Comparison of ENCODE assay signal across 14 cellular contexts in the genomic region with DNA sequence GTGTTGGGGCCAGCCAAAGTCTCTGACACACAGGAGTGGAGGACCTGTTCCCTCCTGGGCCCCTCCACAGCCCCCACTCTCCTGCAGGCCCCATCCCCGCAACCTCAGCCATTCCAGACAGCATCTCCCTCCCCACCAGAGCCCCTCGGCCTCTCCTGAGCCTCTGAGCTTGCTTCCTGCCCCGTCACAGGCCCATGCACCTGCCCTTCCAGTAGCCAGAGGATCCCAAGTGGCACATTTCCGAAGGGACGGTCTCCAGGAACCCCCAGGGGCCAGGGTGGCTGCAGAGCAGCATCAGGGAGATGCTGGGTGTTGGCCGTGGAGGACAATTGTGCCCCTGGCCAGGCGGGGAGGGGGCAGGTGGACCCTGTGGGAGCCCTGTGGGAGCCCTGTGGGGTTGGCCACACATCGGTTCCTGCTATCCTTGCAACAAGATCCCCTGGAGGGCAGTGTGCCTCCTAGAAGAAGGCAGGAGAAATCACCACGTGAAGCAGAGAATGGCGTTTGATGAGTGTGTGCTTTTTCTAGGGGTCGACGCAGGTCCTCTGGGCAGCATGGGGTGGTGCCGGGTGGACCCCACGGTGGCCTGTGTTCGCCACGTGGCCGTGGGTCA. TPM values are rescaled to one million over a fixed set of nuclear protein-coding genes. Genes with fewer than 3 reads are reported as not detected.
A peak's percentile ranks its signal among the peaks of the same experiment; 100 is the strongest.
DNase-seq lines count a peak whose midpoint lies in the region; ATAC-seq, FAIRE-seq and TF ChIP-seq lines count a peak whose summit lies in the region.
"Had no signal": no experiment of that assay in that cellular context is flagged by ENCODE, and none has a peak within 500 bp of the region (broad histone marks: within the 10 kb centered on the region; RNA-seq: fewer than 3 reads in every experiment).

No MANE protein-coding gene starts in this region.

- no peak overlapping the region for H3K9ac ChIP-seq in H1 (replicated peaks in 1 of 4; ENCODE audit: extremely low read depth in 1 of 4, low read depth in 3 of 4, low read length in 3 of 4)

- no peak for FAIRE-seq in H1 (lab: Jason Lieb, UNC)
- FAIRE-seq: endometrium had no signal

- H3K27ac ChIP-seq in H1 (ENCODE audit: low read depth, low read length) (no peak overlapping the region), upper lobe of right lung (peak overlapping the region; percentile 80)

- intact Hi-C loops in upper lobe of right lung (cut with DNase I) = no loop called here

- no peak overlapping the region for H2BK15ac ChIP-seq in H1 (ENCODE audit: low read length)

- no peak overlapping the region for H3K4me3 Mint-ChIP-seq in nephron
- H3K4me3 Mint-ChIP-seq: activated naive CD4-positive, alpha-beta T cell treated with anti-CD3 and anti-CD28 coated beads for 36 hours had no signal

- H4K20me1 ChIP-seq in H1 (replicated peaks in 1 of 2; ENCODE audit: control insufficient read depth in 1 of 2, insufficient read depth in 2 of 2, low read length in 2 of 2) = peaks cover 0 to 1% of the 10 kb centered on the region in 2 experiments

- TF ChIP-seq RAD21 in H1 (IDR thresholded peaks at IDR 0.05 in 1 of 2, conservative IDR thresholded peaks at IDR 0.05 in 1 of 2; ENCODE audit: low read depth in 2 of 2, low read length in 2 of 2) = no peak

- no peak for TF ChIP-seq POLR2A in H1 (IDR thresholded peaks at IDR 0.05; ENCODE audit: control extremely low read depth in 1 of 2, low read depth in 2 of 2, low read length in 2 of 2)

- H2AK5ac ChIP-seq in H1 (ENCODE audit: low read depth, low read length) = no peak overlapping the region

- no peaks in the 10 kb centered on the region for H3K9me3 Mint-ChIP-seq in nephron
- H3K9me3 Mint-ChIP-seq: activated naive CD4-positive, alpha-beta T cell treated with anti-CD3 and anti-CD28 coated beads for 36 hours had no signal

- peak overlapping the region; percentile 6 to 98 (median 69) for H3K27ac Mint-ChIP-seq in nephron
- H3K27ac Mint-ChIP-seq: activated naive CD4-positive, alpha-beta T cell treated with anti-CD3 and anti-CD28 coated beads for 36 hours had no signal

- H3K27me3 ChIP-seq in H1 (replicated peaks in 1 of 4; ENCODE audit: control insufficient read depth in 3 of 4, extremely low read depth in 1 of 4, insufficient read depth in 3 of 4, low read length in 3 of 4) = no peaks in the 10 kb centered on the region
- H3K27me3 ChIP-seq in upper lobe of right lung = no peaks in the 10 kb centered on the region

- no peaks in the 10 kb centered on the region for H3K9me3 ChIP-seq in H1 (ENCODE audit: insufficient read depth in 2 of 2, low read depth in 1 of 2, low read length in 1 of 2)
- no peaks in the 10 kb centered on the region for H3K9me3 ChIP-seq in upper lobe of right lung

- POLR2A ChIA-PET in H1 (lab: Charles Lee; ENCODE audit: partially characterized antibody) = no interaction called here

- TF ChIP-seq CTCF in H1 (IDR thresholded peaks at IDR 0.05; ENCODE audit: control extremely low read depth in 1 of 3, insufficient read depth in 1 of 3, low read depth in 1 of 3, low read length in 3 of 3) (no peak), nephron (IDR thresholded peaks at IDR 0.05; ENCODE audit: unreplicated experiment in 3 of 3) (no peak), upper lobe of right lung (IDR thresholded peaks at IDR 0.05) (no peak)

- no peak overlapping the region for H3K18ac ChIP-seq in H1 (ENCODE audit: extremely low read depth, low read length)

- no peak for ATAC-seq in upper lobe of right lung
- ATAC-seq in GM19455 (IDR thresholded peaks at IDR 0.05; ENCODE audit: unreplicated experiment) = no peak

- H2BK120ac ChIP-seq in H1 (replicated peaks; ENCODE audit: low read depth, low read length) = no peak overlapping the region

- 0 out of 2 replicates have a peak overlapping the region, but pooled peaks have one; percentile 27 for H2BK12ac ChIP-seq in H1 (ENCODE audit: low read depth, low read length)

- no peaks in the 10 kb centered on the region for H3K27me3 Mint-ChIP-seq in nephron (ENCODE audit: low read depth)

- no peak overlapping the region for H3K23ac ChIP-seq in H1 (ENCODE audit: insufficient read length)

- H3K4me3 ChIP-seq in H1 (ENCODE audit: extremely low read depth in 1 of 4, insufficient read depth in 2 of 4, low read depth in 3 of 4, low read length in 4 of 4) = no peak overlapping the region
- no peak overlapping the region for H3K4me3 ChIP-seq in upper lobe of right lung

- no peak overlapping the region for H3K4ac ChIP-seq in H1 (replicated peaks; ENCODE audit: insufficient read length, low read depth, low read length)

- no peaks in the 10 kb centered on the region for H3K79me2 ChIP-seq in H1 (ENCODE audit: control insufficient read depth in 1 of 2, insufficient read depth in 2 of 2, low read length in 2 of 2)

- no peak overlapping the region for H2BK20ac ChIP-seq in H1 (ENCODE audit: low read length)

- H3K14ac ChIP-seq in H1 (ENCODE audit: insufficient read length) = no peak overlapping the region

- no peaks in the 10 kb centered on the region for H3K36me3 ChIP-seq in H1 (ENCODE audit: control insufficient read depth in 2 of 4, insufficient read depth in 4 of 4, low read length in 3 of 4)
- peaks cover 69% of the 10 kb centered on the region for H3K36me3 ChIP-seq in upper lobe of right lung

- H3K4me1 Mint-ChIP-seq in nephron = peaks cover 34% of the 10 kb centered on the region

- TF ChIP-seq EP300 in H1 (IDR thresholded peaks at IDR 0.05; ENCODE audit: borderline replicate concordance in 1 of 2, low read depth in 2 of 2, low read length in 2 of 2) = no peak

- H2BK5ac ChIP-seq in H1 (ENCODE audit: low read depth, low read length) = no peak overlapping the region

- DNase-seq in NCI-H2107 treated with DMSO at 0.1 percent for 48 hours (lab: John Stamatoyannopoulos, UW; ENCODE audit: unreplicated experiment) (peak; percentile 17), NCI-H2107 (lab: John Stamatoyannopoulos, UW) (no peak), H1 (ENCODE audit: low read depth in 1 of 2, low spot score in 2 of 2) (no peak), upper lobe of right lung (no peak), NCI-H446 (lab: John Stamatoyannopoulos, UW) (no peak)
- DNase-seq in activated naive CD4-positive, alpha-beta T cell (lab: John Stamatoyannopoulos, UW) = no peak
- DNase-seq: activated CD4-positive, CD25-positive, alpha-beta regulatory T cell treated with anti-CD3 and anti-CD28 coated beads, Interleukin-2, amount 50 U/mL, for 72 hours; activated naive CD4-positive, alpha-beta T cell treated with anti-CD3 and anti-CD28 coated beads for 36 hours; DMS79; KG1; SHP77 had no signal

- H3K4me1 ChIP-seq in H1 (replicated peaks in 1 of 4; ENCODE audit: control insufficient read depth in 3 of 4, insufficient read depth in 4 of 4, low read length in 3 of 4) (peaks cover 0 to under 1% (median 0%) of the 10 kb centered on the region in 4 experiments; a peak in 2 of 7 replicates), upper lobe of right lung (peaks cover 78% of the 10 kb centered on the region)

- no peak overlapping the region for H4K91ac ChIP-seq in H1 (replicated peaks; ENCODE audit: insufficient read length, low read length)

- no peaks in the 10 kb centered on the region for H3K79me1 ChIP-seq in H1 (ENCODE audit: low read depth, low read length)

- no peak overlapping the region for H2AFZ ChIP-seq in H1 (ENCODE audit: low read length)

- no peak overlapping the region for H3K56ac ChIP-seq in H1 (replicated peaks; ENCODE audit: insufficient read length, low read depth, low read length)

- H3K23me2 ChIP-seq in H1 (ENCODE audit: low read depth, low read length) = no peaks in the 10 kb centered on the region

- H3K36me3 Mint-ChIP-seq in nephron (ENCODE audit: low read depth) = no peaks in the 10 kb centered on the region

- CTCF ChIA-PET in H1 (lab: Charles Lee; ENCODE audit: partially characterized antibody) = interaction anchor here (1.0 kb wide), 1 partner anchor 16 kb away, joined by 3 read pairs; no protein-coding TSS in a partner anchor

- WGBS in H1 (ENCODE audit: extremely low coverage in 1 of 2, insufficient coverage in 1 of 2, insufficient read length in 1 of 2, insufficient replicate concordance in 2 of 2, low coverage in 1 of 2, low lambda C conversion rate in 2 of 2, missing lambda C conversion rate in 1 of 2), 2 experiments = 95% methylated on average over 14 of the region's 17 CpGs; no CpG with 5 or more reads in 1 of the 2 experiments

- H4K8ac ChIP-seq in H1 (ENCODE audit: extremely low read depth, insufficient read depth, low read length) = no peak overlapping the region

- H4K5ac ChIP-seq in H1 (ENCODE audit: insufficient read length, low read depth, low read length) = no peak overlapping the region

- H3K4me2 ChIP-seq in H1 (ENCODE audit: insufficient read depth in 1 of 2, low read depth in 2 of 2, low read length in 2 of 2) = no peak overlapping the region

TF ChIP-seq in H1, 55 proteins besides CTCF, POLR2A, EP300 and RAD21:
- no peak for TF ChIP-seq HDAC2 (IDR thresholded peaks at IDR 0.05; ENCODE audit: borderline replicate concordance in 1 of 2, low read depth in 2 of 2, low read length in 2 of 2)

RNA-seq across cellular contexts. Expression of gene PPARA, which starts 45.3 kb away (rescaled TPM):
- total RNA-seq in H1 (2021; fragmentation: NEBNext Ultra II Directional; extraction: Animal tissue kit (Norgen Biotek cat#: 25700)) = 8.2 and 10.0 TPM in 2 replicates
- polyA plus RNA-seq in H1 (2011; rRNA removed) = 3.1 and 3.3 TPM in 2 replicates
- 3.6 TPM for polyA plus RNA-seq in H1 (2011; cell fraction: cytosol; rRNA removed)
- polyA plus RNA-seq in H1 (2011; cell fraction: nucleus; rRNA removed) = 9.9 TPM
- polyA plus RNA-seq in H1 (2012, experiment 1 of 2) = 3.8 to 4.8 TPM (median 4.5 TPM) in 4 replicates
- polyA plus RNA-seq in H1 (2012, experiment 2 of 2) = 3.1 TPM
- polyA plus RNA-seq in H1 (2013, experiment 1 of 2) = 3.9 TPM
- polyA plus RNA-seq in H1 (2013, experiment 2 of 2) = 3.4 TPM
- polyA minus RNA-seq in H1 (2011; rRNA and poly(A)+ RNA removed) = 6.5 and 7.4 TPM in 2 replicates
- polyA minus RNA-seq in H1 (2011; cell fraction: cytosol; rRNA and poly(A)+ RNA removed) = 3.2 TPM
- 14.7 TPM for polyA minus RNA-seq in H1 (2011; cell fraction: nucleus; rRNA and poly(A)+ RNA removed)
- 18.4 TPM for total RNA-seq in upper lobe of right lung
